In the genomic region with DNA sequence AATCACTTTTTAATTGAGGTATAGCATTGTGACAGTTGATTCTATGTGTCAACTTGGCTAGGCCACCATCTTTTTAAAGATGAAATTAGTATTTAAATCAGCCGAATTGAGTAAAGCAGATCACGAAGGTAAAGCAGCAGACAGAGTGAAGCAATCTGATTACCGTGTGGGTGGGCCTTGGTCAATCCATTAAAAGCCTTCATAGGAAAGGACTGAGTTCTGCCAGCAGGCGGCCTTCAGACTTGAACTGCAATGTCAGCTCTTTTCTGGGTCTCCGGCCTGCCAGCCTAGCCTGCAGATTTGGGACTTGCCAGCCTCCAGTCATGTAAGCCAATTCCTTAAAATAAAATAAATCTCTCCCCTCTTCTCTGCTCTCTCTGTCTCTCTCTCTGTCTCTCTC, we compare ENCODE assay signal across 9 cellular contexts. TPM values are rescaled to one million over a fixed set of nuclear protein-coding genes. Genes with fewer than 3 reads are reported as not detected.
DNase-seq lines count a peak whose midpoint lies in the region; ATAC-seq and TF ChIP-seq lines count a peak whose summit lies in the region.
"Had no signal": no experiment of that assay in that cellular context is flagged by ENCODE, and none has a peak within 500 bp of the region (broad histone marks: within the 10 kb centered on the region; RNA-seq: fewer than 3 reads in every experiment).

No MANE protein-coding gene starts in this region.

- H3K4me3 ChIP-seq in GM23338: no peak overlapping the region
- H3K4me3 ChIP-seq in PC-9: no peak overlapping the region

- H3K4me1 Mint-ChIP-seq in GM23338: peaks cover 4% of the 10 kb centered on the region; the same call in 1 of the 3 replicates

- H3K27me3 Mint-ChIP-seq in GM23338 (ENCODE audit: insufficient read depth, low read depth, poor library complexity): peaks cover 4% of the 10 kb centered on the region

- H3K4me2 ChIP-seq in GM23338 (no peak overlapping the region), PC-9 (peak overlapping the region; percentile 20; the same call in 1 of the 2 replicates)

- POLR2A ChIA-PET in PC-9 (lab: Charles Lee; ENCODE audit: unreplicated experiment): no interaction called here

- no peaks in the 10 kb centered on the region for H4K20me1 ChIP-seq in GM23338 (replicated peaks; ENCODE audit: insufficient read depth)
- H4K20me1 ChIP-seq in PC-9 (ENCODE audit: insufficient read depth): no peaks in the 10 kb centered on the region

- no peak overlapping the region for H3K4me3 Mint-ChIP-seq in GM23338
- H3K4me3 Mint-ChIP-seq: activated CD8-positive, alpha-beta T cell treated with anti-CD3 and anti-CD28 coated beads, Interleukin-2, amount 10 ng/mL, durations not matched to agents 7 days and 5 days had no signal

- no peaks in the 10 kb centered on the region; the same call in 1 of the 2 replicates for H3K9me3 ChIP-seq in PC-9 (ENCODE audit: insufficient read depth, low read depth)

- no peak overlapping the region for H3K27ac Mint-ChIP-seq in GM23338
- H3K27ac Mint-ChIP-seq: activated CD8-positive, alpha-beta T cell treated with anti-CD3 and anti-CD28 coated beads, Interleukin-2, amount 10 ng/mL, durations not matched to agents 7 days and 5 days had no signal

- ATAC-seq in GM23338: peak; percentile 91
- ATAC-seq in sciatic nerve: peak; percentile 63
- ATAC-seq in HG03520 (IDR thresholded peaks at IDR 0.05; ENCODE audit: unreplicated experiment): no peak
- ATAC-seq: activated CD8-positive, alpha-beta T cell treated with anti-CD3 and anti-CD28 coated beads, Interleukin-2, amount 10 ng/mL, durations not matched to agents 7 days and 5 days had no signal

- BruUV-seq in PC-9 (replicated peaks; lab: Mats Ljungman, UMichigan): no TSS peak

- peak; percentile 41 to 46 for TF ChIP-seq CTCF in GM23338 (conservative IDR thresholded peaks at IDR 0.05; ENCODE audit: low read depth in 2 of 2)
- no peak for TF ChIP-seq CTCF in PC-9 (conservative IDR thresholded peaks at IDR 0.05)

- no peaks in the 10 kb centered on the region for H3K36me3 Mint-ChIP-seq in GM23338 (ENCODE audit: low read depth)

- H3K9me3 Mint-ChIP-seq in GM23338: no peaks in the 10 kb centered on the region

- intact Hi-C loops in PC-9 (cut with micrococcal nuclease; ENCODE audit: unreplicated experiment): loop anchor here (1.0 kb wide), 1 partner anchor 30 kb away; no protein-coding TSS in a partner anchor
- intact Hi-C loops in sciatic nerve (cut with DNase I): no loop called here

- H3K27me3 ChIP-seq in GM23338 (ENCODE audit: insufficient read depth): no peaks in the 10 kb centered on the region
- no peaks in the 10 kb centered on the region for H3K27me3 ChIP-seq in PC-9 (ENCODE audit: insufficient read depth, low read depth)

- H3K4me1 ChIP-seq in GM23338 (ENCODE audit: insufficient read depth) (no peaks in the 10 kb centered on the region), PC-9 (replicated peaks; ENCODE audit: insufficient read depth) (peaks cover 64% of the 10 kb centered on the region)

- H3K9me2 ChIP-seq in GM23338 (ENCODE audit: insufficient read depth): no peaks in the 10 kb centered on the region
- no peaks in the 10 kb centered on the region for H3K9me2 ChIP-seq in PC-9 (ENCODE audit: insufficient read depth)

- peak; percentile 81 for DNase-seq in GM23338 (ENCODE audit: low spot score)
- DNase-seq in PC-9: no peak
- peak; percentile 50 for DNase-seq in fibroblast of gingiva (ENCODE audit: low read depth)
- no peak for DNase-seq in sciatic nerve (ENCODE audit: low spot score)
- no peak for DNase-seq in activated naive CD4-positive, alpha-beta T cell (lab: John Stamatoyannopoulos, UW)
- no peak for DNase-seq in amniotic stem cell (lab: John Stamatoyannopoulos, UW)
- DNase-seq: activated CD8-positive, alpha-beta T cell treated with anti-CD3 and anti-CD28 coated beads, Interleukin-2, amount 10 ng/mL, durations not matched to agents 7 days and 5 days; stimulated activated CD4-positive, alpha-beta T cell treated with anti-CD3 and anti-CD28 coated beads, Interleukin-1b, Interleukin-23, amount 100 ng/mL, for 48 hours had no signal

- CTCF ChIA-PET in PC-9 (lab: Charles Lee): interaction anchor here (0.6 to 0.7 kb wide), 2 partner anchors 20 to 653 kb away, joined by 4 to 5 read pairs; no protein-coding TSS in a partner anchor

- H2AFZ ChIP-seq in GM23338: peak overlapping the region; percentile 0; the same call in 1 of the 2 replicates
- no peak overlapping the region for H2AFZ ChIP-seq in PC-9

- H3F3A ChIP-seq in GM23338 (replicated peaks; ENCODE audit: low read depth) (no peaks in the 10 kb centered on the region), PC-9 (ENCODE audit: insufficient read depth, low read depth) (peaks cover 43% of the 10 kb centered on the region)

- no peak overlapping the region for H3K27ac ChIP-seq in GM23338 (ENCODE audit: low read depth)
- peak overlapping the region; percentile 86 for H3K27ac ChIP-seq in PC-9

- H3K79me2 ChIP-seq in GM23338 (replicated peaks; ENCODE audit: insufficient read depth) (no peaks in the 10 kb centered on the region), PC-9 (ENCODE audit: low read depth) (no peaks in the 10 kb centered on the region)

- H3K36me3 ChIP-seq in GM23338 (ENCODE audit: insufficient read depth) (no peaks in the 10 kb centered on the region), PC-9 (ENCODE audit: low read depth) (no peaks in the 10 kb centered on the region)

TF ChIP-seq in GM23338, 12 proteins besides CTCF, POLR2A, EP300 and RAD21:
- no peak for TF ChIP-seq ZNF114 (CRISPR knock-in tag; IDR thresholded peaks at IDR 0.05)
- TF ChIP-seq, protein P1, sequence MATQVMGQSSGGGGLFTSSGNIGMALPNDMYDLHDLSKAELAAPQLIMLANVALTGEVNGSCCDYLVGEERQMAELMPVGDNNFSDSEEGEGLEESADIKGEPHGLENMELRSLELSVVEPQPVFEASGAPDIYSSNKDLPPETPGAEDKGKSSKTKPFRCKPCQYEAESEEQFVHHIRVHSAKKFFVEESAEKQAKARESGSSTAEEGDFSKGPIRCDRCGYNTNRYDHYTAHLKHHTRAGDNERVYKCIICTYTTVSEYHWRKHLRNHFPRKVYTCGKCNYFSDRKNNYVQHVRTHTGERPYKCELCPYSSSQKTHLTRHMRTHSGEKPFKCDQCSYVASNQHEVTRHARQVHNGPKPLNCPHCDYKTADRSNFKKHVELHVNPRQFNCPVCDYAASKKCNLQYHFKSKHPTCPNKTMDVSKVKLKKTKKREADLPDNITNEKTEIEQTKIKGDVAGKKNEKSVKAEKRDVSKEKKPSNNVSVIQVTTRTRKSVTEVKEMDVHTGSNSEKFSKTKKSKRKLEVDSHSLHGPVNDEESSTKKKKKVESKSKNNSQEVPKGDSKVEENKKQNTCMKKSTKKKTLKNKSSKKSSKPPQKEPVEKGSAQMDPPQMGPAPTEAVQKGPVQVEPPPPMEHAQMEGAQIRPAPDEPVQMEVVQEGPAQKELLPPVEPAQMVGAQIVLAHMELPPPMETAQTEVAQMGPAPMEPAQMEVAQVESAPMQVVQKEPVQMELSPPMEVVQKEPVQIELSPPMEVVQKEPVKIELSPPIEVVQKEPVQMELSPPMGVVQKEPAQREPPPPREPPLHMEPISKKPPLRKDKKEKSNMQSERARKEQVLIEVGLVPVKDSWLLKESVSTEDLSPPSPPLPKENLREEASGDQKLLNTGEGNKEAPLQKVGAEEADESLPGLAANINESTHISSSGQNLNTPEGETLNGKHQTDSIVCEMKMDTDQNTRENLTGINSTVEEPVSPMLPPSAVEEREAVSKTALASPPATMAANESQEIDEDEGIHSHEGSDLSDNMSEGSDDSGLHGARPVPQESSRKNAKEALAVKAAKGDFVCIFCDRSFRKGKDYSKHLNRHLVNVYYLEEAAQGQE (IDR thresholded peaks at IDR 0.05; ENCODE audit: unreplicated experiment): no peak

RNA-seq across cellular contexts. Expression of gene TGM2, which starts 22.4 kb away (rescaled TPM):
- total RNA-seq in GM23338 (2014; rRNA removed; shearing (Covaris generic)): 0.19 and 1.0 TPM in 2 replicates
- polyA plus RNA-seq in GM23338 (2016; fragmentation: Nextera tagmentation; extraction: Ambion mirVana): 0.45 and 0.49 TPM in 2 replicates
- total RNA-seq in PC-9 (2021): 286 and 333 TPM in 2 replicates
- 70.3 TPM for total RNA-seq in sciatic nerve

Comparison
In these comparisons a context has a peak if more than half of its experiments do, and no peak if none do; other contexts are left out.
1. DNase-seq: peak in GM23338 (single experiment) and fibroblast of gingiva (single experiment); none in PC-9 (0 of 2), sciatic nerve (single experiment), activated naive CD4-positive, alpha-beta T cell (0 of 4) and amniotic stem cell (single experiment).
2. RNA of gene TGM2, which starts 22.4 kb away (total RNA-seq): 286 to 333 TPM in PC-9 and 70.3 TPM in sciatic nerve (single experiment); 0.19 to 1.0 TPM in GM23338; every median in the first group is over 10 times any median in the second.